ENCODE assay signal across 1 cellular context in the genomic region with DNA sequence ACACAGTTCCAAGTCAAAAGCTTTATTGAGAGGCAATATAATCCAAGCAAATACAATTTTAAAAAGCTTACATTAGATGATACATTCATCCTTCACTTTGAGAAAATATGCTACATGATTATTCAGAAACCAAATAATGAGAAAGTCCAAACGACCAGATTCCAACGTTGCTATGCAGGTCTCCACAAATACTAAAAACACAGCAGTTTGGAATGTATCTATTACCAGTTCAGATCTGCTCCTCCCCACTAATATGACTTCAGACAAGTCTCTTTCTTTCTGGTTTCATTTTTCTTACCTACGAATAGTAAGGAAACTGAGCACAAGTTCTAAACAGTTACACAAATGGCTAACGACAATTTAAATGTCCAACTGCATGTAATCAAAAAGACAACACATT.
TF ChIP-seq lines count a peak whose summit lies in the region.

No MANE protein-coding gene starts in this region.

TF ChIP-seq in GM12878, 131 proteins besides CTCF, POLR2A, EP300 and RAD21:
- TF ChIP-seq RUNX3 (IDR thresholded peaks at IDR 0.05; ENCODE audit: low read length): no peak
- TF ChIP-seq ZSCAN29 (IDR thresholded peaks at IDR 0.05): no peak
- TF ChIP-seq, protein P1, sequence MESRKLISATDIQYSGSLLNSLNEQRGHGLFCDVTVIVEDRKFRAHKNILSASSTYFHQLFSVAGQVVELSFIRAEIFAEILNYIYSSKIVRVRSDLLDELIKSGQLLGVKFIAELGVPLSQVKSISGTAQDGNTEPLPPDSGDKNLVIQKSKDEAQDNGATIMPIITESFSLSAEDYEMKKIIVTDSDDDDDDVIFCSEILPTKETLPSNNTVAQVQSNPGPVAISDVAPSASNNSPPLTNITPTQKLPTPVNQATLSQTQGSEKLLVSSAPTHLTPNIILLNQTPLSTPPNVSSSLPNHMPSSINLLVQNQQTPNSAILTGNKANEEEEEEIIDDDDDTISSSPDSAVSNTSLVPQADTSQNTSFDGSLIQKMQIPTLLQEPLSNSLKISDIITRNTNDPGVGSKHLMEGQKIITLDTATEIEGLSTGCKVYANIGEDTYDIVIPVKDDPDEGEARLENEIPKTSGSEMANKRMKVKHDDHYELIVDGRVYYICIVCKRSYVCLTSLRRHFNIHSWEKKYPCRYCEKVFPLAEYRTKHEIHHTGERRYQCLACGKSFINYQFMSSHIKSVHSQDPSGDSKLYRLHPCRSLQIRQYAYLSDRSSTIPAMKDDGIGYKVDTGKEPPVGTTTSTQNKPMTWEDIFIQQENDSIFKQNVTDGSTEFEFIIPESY (IDR thresholded peaks at IDR 0.05): no peak
- no peak for TF ChIP-seq BHLHE40 (IDR thresholded peaks at IDR 0.05; ENCODE audit: borderline replicate concordance in 1 of 2, low read depth in 2 of 2, low read length in 1 of 2)
- TF ChIP-seq SIN3A (IDR thresholded peaks at IDR 0.05; ENCODE audit: low read depth, low read length): no peak
- no peak for TF ChIP-seq CREM (IDR thresholded peaks at IDR 0.05; ENCODE audit: low read depth)
- TF ChIP-seq TCF3 (IDR thresholded peaks at IDR 0.05; ENCODE audit: borderline replicate concordance, insufficient read depth, low read depth, low read length): no peak
- TF ChIP-seq YBX1 (IDR thresholded peaks at IDR 0.05): no peak
- TF ChIP-seq, protein P2, sequence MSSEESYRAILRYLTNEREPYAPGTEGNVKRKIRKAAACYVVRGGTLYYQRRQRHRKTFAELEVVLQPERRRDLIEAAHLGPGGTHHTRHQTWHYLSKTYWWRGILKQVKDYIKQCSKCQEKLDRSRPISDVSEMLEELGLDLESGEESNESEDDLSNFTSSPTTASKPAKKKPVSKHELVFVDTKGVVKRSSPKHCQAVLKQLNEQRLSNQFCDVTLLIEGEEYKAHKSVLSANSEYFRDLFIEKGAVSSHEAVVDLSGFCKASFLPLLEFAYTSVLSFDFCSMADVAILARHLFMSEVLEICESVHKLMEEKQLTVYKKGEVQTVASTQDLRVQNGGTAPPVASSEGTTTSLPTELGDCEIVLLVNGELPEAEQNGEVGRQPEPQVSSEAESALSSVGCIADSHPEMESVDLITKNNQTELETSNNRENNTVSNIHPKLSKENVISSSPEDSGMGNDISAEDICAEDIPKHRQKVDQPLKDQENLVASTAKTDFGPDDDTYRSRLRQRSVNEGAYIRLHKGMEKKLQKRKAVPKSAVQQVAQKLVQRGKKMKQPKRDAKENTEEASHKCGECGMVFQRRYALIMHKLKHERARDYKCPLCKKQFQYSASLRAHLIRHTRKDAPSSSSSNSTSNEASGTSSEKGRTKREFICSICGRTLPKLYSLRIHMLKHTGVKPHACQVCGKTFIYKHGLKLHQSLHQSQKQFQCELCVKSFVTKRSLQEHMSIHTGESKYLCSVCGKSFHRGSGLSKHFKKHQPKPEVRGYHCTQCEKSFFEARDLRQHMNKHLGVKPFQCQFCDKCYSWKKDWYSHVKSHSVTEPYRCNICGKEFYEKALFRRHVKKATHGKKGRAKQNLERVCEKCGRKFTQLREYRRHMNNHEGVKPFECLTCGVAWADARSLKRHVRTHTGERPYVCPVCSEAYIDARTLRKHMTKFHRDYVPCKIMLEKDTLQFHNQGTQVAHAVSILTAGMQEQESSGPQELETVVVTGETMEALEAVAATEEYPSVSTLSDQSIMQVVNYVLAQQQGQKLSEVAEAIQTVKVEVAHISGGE (CRISPR knock-in tag; IDR thresholded peaks at IDR 0.05): no peak
- no peak for TF ChIP-seq NFIC (IDR thresholded peaks at IDR 0.05; ENCODE audit: low read depth, low read length)
- TF ChIP-seq, protein P3, sequence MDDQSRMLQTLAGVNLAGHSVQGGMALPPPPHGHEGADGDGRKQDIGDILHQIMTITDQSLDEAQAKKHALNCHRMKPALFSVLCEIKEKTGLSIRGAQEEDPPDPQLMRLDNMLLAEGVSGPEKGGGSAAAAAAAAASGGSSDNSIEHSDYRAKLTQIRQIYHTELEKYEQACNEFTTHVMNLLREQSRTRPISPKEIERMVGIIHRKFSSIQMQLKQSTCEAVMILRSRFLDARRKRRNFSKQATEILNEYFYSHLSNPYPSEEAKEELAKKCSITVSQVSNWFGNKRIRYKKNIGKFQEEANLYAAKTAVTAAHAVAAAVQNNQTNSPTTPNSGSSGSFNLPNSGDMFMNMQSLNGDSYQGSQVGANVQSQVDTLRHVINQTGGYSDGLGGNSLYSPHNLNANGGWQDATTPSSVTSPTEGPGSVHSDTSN (IDR thresholded peaks at IDR 0.05; ENCODE audit: insufficient replicate concordance, low read depth, low read length): no peak
- TF ChIP-seq, protein P4, sequence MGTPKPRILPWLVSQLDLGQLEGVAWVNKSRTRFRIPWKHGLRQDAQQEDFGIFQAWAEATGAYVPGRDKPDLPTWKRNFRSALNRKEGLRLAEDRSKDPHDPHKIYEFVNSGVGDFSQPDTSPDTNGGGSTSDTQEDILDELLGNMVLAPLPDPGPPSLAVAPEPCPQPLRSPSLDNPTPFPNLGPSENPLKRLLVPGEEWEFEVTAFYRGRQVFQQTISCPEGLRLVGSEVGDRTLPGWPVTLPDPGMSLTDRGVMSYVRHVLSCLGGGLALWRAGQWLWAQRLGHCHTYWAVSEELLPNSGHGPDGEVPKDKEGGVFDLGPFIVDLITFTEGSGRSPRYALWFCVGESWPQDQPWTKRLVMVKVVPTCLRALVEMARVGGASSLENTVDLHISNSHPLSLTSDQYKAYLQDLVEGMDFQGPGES (IDR thresholded peaks at IDR 0.05): no peak
